19 cellular contexts compared by ENCODE assay signal in the genomic region with DNA sequence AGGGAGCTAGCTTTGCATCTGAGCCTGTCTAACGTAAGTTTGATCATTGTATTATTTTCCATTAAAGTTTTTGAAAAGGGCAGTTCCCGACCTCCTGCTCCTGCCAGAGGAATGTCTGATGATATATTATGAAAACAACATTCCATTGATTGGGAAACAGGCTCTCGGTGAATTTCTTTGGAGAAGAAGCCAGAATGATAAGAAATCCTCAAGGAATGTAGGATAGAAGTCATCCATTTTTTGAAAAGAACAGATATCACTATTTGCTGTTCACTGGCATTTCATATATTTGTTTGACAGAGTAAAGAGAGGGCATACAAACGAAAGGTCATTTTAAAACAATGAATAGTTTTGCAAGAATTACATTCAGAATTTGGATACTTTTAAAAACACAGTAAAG.
A peak's percentile ranks its signal among the peaks of the same experiment; 100 is the strongest.
DNase-seq lines count a peak whose midpoint lies in the region; TF ChIP-seq lines count a peak whose summit lies in the region.
"Had no signal": no experiment of that assay in that cellular context is flagged by ENCODE, and none has a peak within 500 bp of the region (broad histone marks: within the 10 kb centered on the region; RNA-seq: fewer than 3 reads in every experiment).

No MANE protein-coding gene starts in this region.

- H4K20me1 ChIP-seq in H9 (ENCODE audit: control insufficient read depth, insufficient read depth, insufficient read length), result no peaks in the 10 kb centered on the region

- no peak overlapping the region for H4K5ac ChIP-seq in H9 (ENCODE audit: insufficient read length, low read depth, low read length)

- H2BK15ac ChIP-seq in H9 (ENCODE audit: low read depth, low read length), result no peak overlapping the region

- no peak overlapping the region for H3T11ph ChIP-seq in H9 (ENCODE audit: low read length)

- H3K23ac ChIP-seq in H9 (ENCODE audit: insufficient read length, low read depth, low read length) (no peak overlapping the region), trophoblast cell (ENCODE audit: low read length) (no peak overlapping the region)

- TF ChIP-seq CTCF in H9 (conservative IDR thresholded peaks at IDR 0.05) (no peak), fibroblast of villous mesenchyme (IDR thresholded peaks at IDR 0.05; ENCODE audit: insufficient read depth, low read depth, low read length) (no peak)

- no peak overlapping the region for H2BK12ac ChIP-seq in H9 (ENCODE audit: insufficient read length, low read depth, low read length)
- H2BK12ac ChIP-seq in trophoblast cell (ENCODE audit: low read length), result no peak overlapping the region

- no peak overlapping the region for H4K12ac ChIP-seq in trophoblast cell (ENCODE audit: low read depth, low read length)

- H3K79me1 ChIP-seq in H9 (ENCODE audit: insufficient read depth, low read depth, low read length, poor library complexity, severe bottlenecking) (no peaks in the 10 kb centered on the region), trophoblast cell (ENCODE audit: low read length) (no peaks in the 10 kb centered on the region)

- no peaks in the 10 kb centered on the region for H3K23me2 ChIP-seq in H9 (ENCODE audit: insufficient read length, low read depth, low read length, poor library complexity, severe bottlenecking)

- H3K4me1 Mint-ChIP-seq in H9, result peaks cover 48 to 57% of the 10 kb centered on the region in 2 experiments
- H3K4me1 Mint-ChIP-seq: CD4-positive, alpha-beta memory T cell had no signal

- H3K4ac ChIP-seq in H9 (ENCODE audit: low read depth, low read length) (no peak overlapping the region), trophoblast cell (ENCODE audit: low read depth, low read length) (no peak overlapping the region)

- H2BK120ac ChIP-seq in H9 (ENCODE audit: low read depth, low read length, poor library complexity, severe bottlenecking) (no peak overlapping the region), trophoblast cell (ENCODE audit: insufficient read depth, low read length, poor library complexity) (no peak overlapping the region)

- H3K27ac Mint-ChIP-seq in H9, result peak overlapping the region in 2 of 3 experiments; percentile 44 to 58; a peak in 4 of 7 replicates
- H3K27ac Mint-ChIP-seq: CD4-positive, alpha-beta memory T cell had no signal

- H3K56ac ChIP-seq in H9 (ENCODE audit: insufficient read length, low read depth, low read length), result no peak overlapping the region

- H3K14ac ChIP-seq in H9 (ENCODE audit: insufficient read depth, low read length) (no peak overlapping the region), trophoblast cell (ENCODE audit: low read length) (no peak overlapping the region)

- peaks cover 6% of the 10 kb centered on the region; the same call in 1 of the 2 replicates for H3K4me1 ChIP-seq in H9 (ENCODE audit: insufficient read depth, low read length)
- H3K4me1 ChIP-seq in trophoblast cell (ENCODE audit: control insufficient read depth in 1 of 2, insufficient read depth in 2 of 2, low read length in 2 of 2), result peaks cover 0 to 2% of the 10 kb centered on the region in 2 experiments
- H3K4me1 ChIP-seq: BLaER1 had no signal

- H2AK5ac ChIP-seq in H9 (ENCODE audit: insufficient read length, low read length) (no peak overlapping the region), trophoblast cell (ENCODE audit: low read length) (no peak overlapping the region)

- H4K91ac ChIP-seq in H9 (ENCODE audit: insufficient read length, low read depth, low read length) (no peak overlapping the region), trophoblast cell (ENCODE audit: low read depth, low read length) (no peak overlapping the region)

- H4K8ac ChIP-seq in H9 (replicated peaks; ENCODE audit: insufficient read length, low read depth, low read length) (no peak overlapping the region), trophoblast cell (ENCODE audit: low read depth, low read length) (no peak overlapping the region)

- no peaks in the 10 kb centered on the region for H3K9me3 Mint-ChIP-seq in H9

- no peak overlapping the region for H3K9ac ChIP-seq in H9 (ENCODE audit: extremely low read depth, insufficient read length, low read length)
- no peak overlapping the region for H3K9ac ChIP-seq in trophoblast cell (ENCODE audit: low read length)
- H3K9ac ChIP-seq: BLaER1 had no signal

- no peaks in the 10 kb centered on the region for H3K27me3 Mint-ChIP-seq in H9 (ENCODE audit: low read depth)
- H3K27me3 Mint-ChIP-seq: CD4-positive, alpha-beta memory T cell had no signal

- no peaks in the 10 kb centered on the region for H3K36me3 ChIP-seq in trophoblast cell (ENCODE audit: control insufficient read depth in 1 of 2, insufficient read depth in 2 of 2, low read length in 2 of 2)
- H3K36me3 ChIP-seq: BLaER1, HAP-1 had no signal

- no peak overlapping the region for H2BK20ac ChIP-seq in H9 (ENCODE audit: low read depth, low read length, poor library complexity, severe bottlenecking)

- DNase-seq in H9 (no peak), NCI-H460 (ENCODE audit: extremely low read depth, low read depth) (peak; percentile 23), fibroblast of villous mesenchyme (ENCODE audit: low read depth) (peak; percentile 25), trophoblast cell (peak; percentile 1 to 83), medulla oblongata (ENCODE audit: extremely low spot score) (no peak), NCI-H1105 treated with DMSO at 0.1 percent for 48 hours (lab: John Stamatoyannopoulos, UW) (no peak), dedifferentiated amniotic fluid mesenchymal stem cell (ENCODE audit: extremely low spot score) (no peak)
- DNase-seq: Calu3; CD4-positive, alpha-beta memory T cell; GF-D8; NCI-H1105; NCI-H187; NCI-H2227 treated with DMSO at 0.1 percent for 48 hours; NCI-H524 treated with DMSO at 0.1 percent for 48 hours; RPMI8226; SHP77 treated with DMSO at 0.1 percent for 48 hours had no signal

- no peak overlapping the region for H3K18ac ChIP-seq in H9 (ENCODE audit: insufficient read length, low read depth, low read length)
- no peak overlapping the region for H3K18ac ChIP-seq in trophoblast cell (ENCODE audit: low read length)

- H3K4me2 ChIP-seq in H9 (ENCODE audit: insufficient read depth, insufficient read length, low read length), result no peak overlapping the region
- H3K4me2 ChIP-seq in trophoblast cell (ENCODE audit: low read length), result no peak overlapping the region
- H3K4me2 ChIP-seq: BLaER1 had no signal

- H2BK5ac ChIP-seq in H9 (ENCODE audit: insufficient read length, low read length) (no peak overlapping the region), trophoblast cell (ENCODE audit: low read depth, low read length, poor library complexity) (no peak overlapping the region)

- H3K27me3 ChIP-seq in H9 (ENCODE audit: insufficient read depth, low read length) (no peaks in the 10 kb centered on the region), trophoblast cell (ENCODE audit: insufficient read depth, low read length) (no peaks in the 10 kb centered on the region)

- H3K9me3 ChIP-seq in H9 (ENCODE audit: control insufficient read depth, low read depth, low read length) (no peaks in the 10 kb centered on the region), trophoblast cell (ENCODE audit: insufficient read depth, low read depth, low read length) (no peaks in the 10 kb centered on the region)
- H3K9me3 ChIP-seq: BLaER1, HAP-1 had no signal

- no CpG with 5 or more reads among the region's 4 CpGs for WGBS in H9 (ENCODE audit: extremely low coverage, insufficient read length, low lambda C conversion rate)
- no CpG with 5 or more reads among the region's 4 CpGs for WGBS in trophoblast cell (ENCODE audit: extremely low coverage, insufficient coverage, insufficient read length)

- no peak overlapping the region for H2AFZ ChIP-seq in H9 (ENCODE audit: low read length)
- H2AFZ ChIP-seq in trophoblast cell (ENCODE audit: insufficient read depth, low read length, poor library complexity), result no peak overlapping the region

- H3K79me2 ChIP-seq in H9 (ENCODE audit: insufficient read depth, low read length) (no peaks in the 10 kb centered on the region), trophoblast cell (ENCODE audit: control insufficient read depth, insufficient read depth, low read length, poor library complexity) (no peaks in the 10 kb centered on the region)

- H3K36me3 Mint-ChIP-seq in H9 (ENCODE audit: insufficient read depth in 1 of 3, low read depth in 3 of 3), result peaks cover 6 to 29% (median 10%) of the 10 kb centered on the region in 3 experiments
- H3K36me3 Mint-ChIP-seq: CD4-positive, alpha-beta memory T cell had no signal

- no peak overlapping the region for H3K4me3 Mint-ChIP-seq in H9
- H3K4me3 Mint-ChIP-seq: CD4-positive, alpha-beta memory T cell had no signal

- no peak overlapping the region for H3K4me3 ChIP-seq in fibroblast of villous mesenchyme (ENCODE audit: low read depth, low read length)
- no peak overlapping the region for H3K4me3 ChIP-seq in trophoblast cell (ENCODE audit: low read depth, low read length)
- H3K4me3 ChIP-seq: BLaER1, HAP-1, K562 had no signal

- no peak overlapping the region for H3K27ac ChIP-seq in H9 (ENCODE audit: insufficient read length, low read depth, low read length)
- H3K27ac ChIP-seq in trophoblast cell (ENCODE audit: low read depth, low read length), result no peak overlapping the region
- H3K27ac ChIP-seq: BLaER1 had no signal

Comparison
In these comparisons a context has a peak if more than half of its experiments do, and no peak if none do; other contexts are left out.
1. DNase-seq: peak in NCI-H460 (single experiment), fibroblast of villous mesenchyme (single experiment) and trophoblast cell (2 of 2); none in H9 (single experiment), medulla oblongata (single experiment), NCI-H1105 treated with DMSO at 0.1 percent for 48 hours (single experiment) and dedifferentiated amniotic fluid mesenchymal stem cell (single experiment).